Comparison of ENCODE assay signal across 1 cellular context in the genomic region with DNA sequence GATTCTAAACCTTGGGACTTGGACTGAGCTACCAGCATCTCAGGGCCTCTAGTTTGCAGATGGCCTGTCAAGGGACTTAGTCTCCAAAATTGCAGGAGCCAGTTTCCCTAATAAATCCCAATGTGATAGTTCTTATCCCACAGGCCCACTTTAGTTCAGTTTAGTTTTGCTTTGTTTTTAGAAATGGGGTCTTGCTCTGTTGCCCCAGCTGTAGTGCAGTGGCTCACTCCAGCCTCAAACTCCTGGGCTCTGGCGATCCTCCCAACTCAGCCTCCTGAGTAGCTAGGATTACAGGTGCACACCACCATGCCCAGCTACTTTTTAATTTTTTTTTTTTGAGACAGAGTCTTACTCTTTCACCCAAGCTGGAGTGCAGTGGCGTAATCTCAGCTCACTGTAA.
TF ChIP-seq lines count a peak whose summit lies in the region.

No MANE protein-coding gene starts in this region.

TF ChIP-seq in HepG2, 621 proteins besides CTCF, POLR2A, EP300 and RAD21:
- TF ChIP-seq ZNF121 (CRISPR knock-in tag; IDR thresholded peaks at IDR 0.05) (peak; percentile 94), YEATS4 (CRISPR knock-in tag; IDR thresholded peaks at IDR 0.05; ENCODE audit: borderline replicate concordance) (0 out of 2 replicates have a peak, but pooled peaks have one; percentile 39), KLF16 (CRISPR knock-in tag; IDR thresholded peaks at IDR 0.05) (no peak), ZMYM3 (CRISPR knock-in tag; IDR thresholded peaks at IDR 0.05) (peak; percentile 46; the same call in 1 of the 2 replicates)
- TF ChIP-seq, protein P1, sequence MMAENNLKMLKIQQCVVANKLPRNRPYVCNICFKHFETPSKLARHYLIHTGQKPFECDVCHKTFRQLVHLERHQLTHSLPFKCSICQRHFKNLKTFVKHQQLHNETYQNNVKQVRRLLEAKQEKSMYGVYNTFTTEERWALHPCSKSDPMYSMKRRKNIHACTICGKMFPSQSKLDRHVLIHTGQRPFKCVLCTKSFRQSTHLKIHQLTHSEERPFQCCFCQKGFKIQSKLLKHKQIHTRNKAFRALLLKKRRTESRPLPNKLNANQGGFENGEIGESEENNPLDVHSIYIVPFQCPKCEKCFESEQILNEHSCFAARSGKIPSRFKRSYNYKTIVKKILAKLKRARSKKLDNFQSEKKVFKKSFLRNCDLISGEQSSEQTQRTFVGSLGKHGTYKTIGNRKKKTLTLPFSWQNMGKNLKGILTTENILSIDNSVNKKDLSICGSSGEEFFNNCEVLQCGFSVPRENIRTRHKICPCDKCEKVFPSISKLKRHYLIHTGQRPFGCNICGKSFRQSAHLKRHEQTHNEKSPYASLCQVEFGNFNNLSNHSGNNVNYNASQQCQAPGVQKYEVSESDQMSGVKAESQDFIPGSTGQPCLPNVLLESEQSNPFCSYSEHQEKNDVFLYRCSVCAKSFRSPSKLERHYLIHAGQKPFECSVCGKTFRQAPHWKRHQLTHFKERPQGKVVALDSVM (CRISPR knock-in tag; IDR thresholded peaks at IDR 0.05): peak; percentile 77
TF ChIP-seq in HepG2: peak in this region for 4.
